In genomic region chr1:242140871-242141270, GRCh38 we compare ENCODE assay signal across 15 cellular contexts.
"Had no signal": no experiment of that assay in that cellular context is flagged by ENCODE, and none has a peak within 500 bp of the region (broad histone marks: within the 10 kb centered on the region; RNA-seq: fewer than 3 reads in every experiment).

No MANE protein-coding gene starts in this region.

- H3K27ac ChIP-seq: heart left ventricle, ovary, suprapubic skin, thyroid gland had no signal

- H3K27me3 ChIP-seq: heart left ventricle, ovary, suprapubic skin, thyroid gland had no signal

- ATAC-seq: esophagus mucosa; heart left ventricle; natural killer cell; right cardiac atrium; stimulated activated effector memory CD8-positive, alpha-beta T cell treated with anti-CD3 and anti-CD28 coated beads, Interleukin-12 subunit alpha, Interleukin-12 subunit beta, amount 100 ng/mL, for 72 hours; stimulated activated naive CD8-positive, alpha-beta T cell treated with anti-CD3 and anti-CD28 coated beads, Interleukin-15, Interleukin-2, amounts not matched to agents 100 U/mL and 50 U/mL, for 24 hours had no signal

- H3K36me3 ChIP-seq: heart left ventricle, ovary, suprapubic skin, thyroid gland had no signal

- DNase-seq: effector memory CD4-positive, alpha-beta T cell; heart left ventricle; hippocampal formation; mammary epithelial cell; natural killer cell; ovary; right cardiac atrium; stimulated activated CD4-positive, alpha-beta T cell treated with anti-CD3 and anti-CD28 coated beads, Interleukin-4, amount 100 ng/mL, for 1 hour; stimulated activated CD8-positive, alpha-beta memory T cell treated with anti-CD3 and anti-CD28 coated beads, Interleukin-4, amount 100 ng/mL, for 48 hours; stimulated activated naive CD8-positive, alpha-beta T cell treated with anti-CD3 and anti-CD28 coated beads, Interleukin-15, Interleukin-2, amounts not matched to agents 100 U/mL and 50 U/mL, for 24 hours; thyroid gland had no signal

- H3K4me1 ChIP-seq: heart left ventricle, suprapubic skin, thyroid gland had no signal

- H3K9me3 ChIP-seq: heart left ventricle, ovary, suprapubic skin, thyroid gland had no signal

- H3K4me3 ChIP-seq: heart left ventricle, ovary, smooth muscle cell, suprapubic skin, thyroid gland had no signal
